Comparison of ENCODE assay signal across 10 cellular contexts in genomic region chr1:1295154-1295923, GRCh38.
DNase-seq lines count a peak whose midpoint lies in the region.
"Had no signal": no experiment of that assay in that cellular context is flagged by ENCODE, and none has a peak within 500 bp of the region (broad histone marks: within the 10 kb centered on the region; RNA-seq: fewer than 3 reads in every experiment).

No MANE protein-coding gene starts in this region.

- DNase-seq in DMS53 (lab: John Stamatoyannopoulos, UW) (peak; percentile 38), DMS53 treated with DMSO at 0.1 percent for 48 hours (lab: John Stamatoyannopoulos, UW; ENCODE audit: unreplicated experiment) (no peak)
- DNase-seq: COR-L47; GOT3; IMR-90; MV-4-11; NCI-H1436; NCI-H226; NCI-H526 treated with DMSO at 0.1 percent for 48 hours; NK-92 treated with Interleukin-12 subunit alpha and Interleukin-12 subunit beta, amount 100 ng/mL, for 24 hours had no signal
